14 cellular contexts compared by ENCODE assay signal in the genomic region with DNA sequence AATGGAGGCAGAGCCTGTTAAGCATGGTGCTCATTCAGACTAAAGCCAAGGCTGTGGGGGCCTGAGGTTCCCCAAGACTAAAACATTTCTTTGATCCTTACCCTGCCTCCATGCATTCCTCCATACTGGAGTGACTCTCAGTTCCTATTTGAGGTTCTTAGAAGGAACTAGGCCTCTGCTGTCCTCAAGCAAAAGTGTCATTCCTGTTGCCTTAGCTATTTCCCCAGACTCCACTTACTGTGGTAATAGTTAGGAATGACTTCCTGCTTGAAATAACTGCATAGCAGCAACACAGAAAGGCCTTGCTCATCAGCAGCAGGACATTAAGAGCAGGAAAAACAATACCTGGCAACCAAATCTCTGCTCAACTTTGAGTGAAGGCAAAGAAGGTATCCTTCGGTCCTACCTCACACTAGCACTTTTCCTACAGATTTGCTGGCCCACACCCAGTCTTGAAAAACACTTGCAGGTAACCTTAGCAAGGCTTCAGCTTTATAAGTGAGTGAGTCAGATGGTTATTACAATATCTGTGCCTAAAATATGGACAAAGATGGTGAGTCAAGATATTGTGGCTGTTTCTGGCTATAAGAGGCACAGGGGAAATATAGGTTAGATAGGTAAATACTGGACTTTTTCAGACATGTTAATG. TPM values are rescaled to one million over a fixed set of nuclear protein-coding genes. Genes with fewer than 3 reads are reported as not detected.
DNase-seq lines count a peak whose midpoint lies in the region; ATAC-seq and TF ChIP-seq lines count a peak whose summit lies in the region.
"Had no signal": no experiment of that assay in that cellular context is flagged by ENCODE, and none has a peak within 500 bp of the region (broad histone marks: within the 10 kb centered on the region; RNA-seq: fewer than 3 reads in every experiment).

No MANE protein-coding gene starts in this region.

- intact Hi-C loops in mammary epithelial cell (cut with micrococcal nuclease) (no loop called here), left lung (cut with DNase I) (no loop called here)

- peak overlapping the region; percentile 18 for H3K27ac ChIP-seq in mammary epithelial cell (ENCODE audit: insufficient read depth, low read depth, low read length)
- peak overlapping the region; percentile 43 to 54 for H3K27ac ChIP-seq in left lung
- H3K27ac ChIP-seq: thoracic aorta had no signal

- no peak for TF ChIP-seq POLR2A in GM18505 (IDR thresholded peaks at IDR 0.05; ENCODE audit: borderline replicate concordance, extremely low read depth, insufficient read depth, insufficient read length)

- H3K9ac ChIP-seq in mammary epithelial cell (ENCODE audit: insufficient read depth, low read length) = no peak overlapping the region

- no peaks in the 10 kb centered on the region for H3K9me3 ChIP-seq in mammary epithelial cell (replicated peaks; ENCODE audit: insufficient read depth, low read length)
- H3K9me3 ChIP-seq in left lung = no peaks in the 10 kb centered on the region
- H3K9me3 ChIP-seq: MG63, thoracic aorta had no signal

- in situ Hi-C loops in mammary epithelial cell (cut with MboI; ENCODE audit: low sequenced_read_pairs in 2 of 2) = no loop called here

- H3K27me3 ChIP-seq in mammary epithelial cell (ENCODE audit: insufficient read depth, low read length) (no peaks in the 10 kb centered on the region), left lung (no peaks in the 10 kb centered on the region)
- H3K27me3 ChIP-seq: MG63 had no signal

- H2AFZ ChIP-seq in mammary epithelial cell (ENCODE audit: low read depth, low read length) = no peak overlapping the region

- peaks cover 4% of the 10 kb centered on the region for H3K79me2 ChIP-seq in mammary epithelial cell (ENCODE audit: insufficient read depth, low read length)

- peak; percentile 60 for DNase-seq in AG20443 (ENCODE audit: low spot score)
- peak; percentile 49 for DNase-seq in M059J (ENCODE audit: low read depth)
- DNase-seq in mammary epithelial cell = peak; percentile 79
- peak in 1 of 2 donors; percentile 38 for DNase-seq in left lung
- no peak for DNase-seq in stimulated activated CD4-positive, alpha-beta T cell treated with anti-CD3 and anti-CD28 coated beads, Interleukin-2, amount 100 ng/mL, for 24 hours
- DNase-seq in NCI-H82 (lab: John Stamatoyannopoulos, UW) = no peak
- DNase-seq: activated T-cell treated with anti-CD3 and anti-CD28 coated beads, Interleukin-2, amount 50 U/mL, for 4 hours; DMS153; GOT3; MG63; stimulated activated CD4-positive, alpha-beta T cell treated with anti-CD3 and anti-CD28 coated beads, Interleukin-4, amount 100 ng/mL, for 24 hours had no signal

- ATAC-seq in left lung = peak; percentile 88
- ATAC-seq in HG03460 (IDR thresholded peaks at IDR 0.05; ENCODE audit: unreplicated experiment) = no peak
- no peak for ATAC-seq in GM18505 (IDR thresholded peaks at IDR 0.05; ENCODE audit: unreplicated experiment)
- ATAC-seq: activated T-cell treated with anti-CD3 and anti-CD28 coated beads, Interleukin-2, amount 50 U/mL, for 4 hours had no signal

- H3K36me3 ChIP-seq in mammary epithelial cell (ENCODE audit: insufficient read depth, low read length) = peaks cover 11% of the 10 kb centered on the region
- H3K36me3 ChIP-seq in left lung = peaks cover 0 to 62% of the 10 kb centered on the region in 2 donors

- TF ChIP-seq CTCF in mammary epithelial cell (conservative IDR thresholded peaks at IDR 0.05 in 1 of 2, IDR thresholded peaks at IDR 0.05 in 1 of 2; ENCODE audit: extremely low read depth in 1 of 2, insufficient read depth in 1 of 2, low read depth in 1 of 2, low read length in 2 of 2) (no peak), left lung (IDR thresholded peaks at IDR 0.05) (no peak)

- WGBS in mammary epithelial cell (ENCODE audit: low coverage, missing lambda C conversion rate) = 94% methylated on average over 1 of the region's 1 CpG

- peaks cover 18% of the 10 kb centered on the region for H3K4me1 ChIP-seq in mammary epithelial cell (ENCODE audit: insufficient read depth, low read length)
- H3K4me1 ChIP-seq in left lung = peaks cover 9 to 24% of the 10 kb centered on the region in 2 donors

- CTCF ChIA-PET in mammary epithelial cell (lab: Charles Lee; ENCODE audit: low non-redundant PET) = no interaction called here

- H3K4me2 ChIP-seq in mammary epithelial cell (ENCODE audit: insufficient read depth, low read depth, low read length) = no peak overlapping the region

- BruUV-seq in mammary epithelial cell (replicated peaks; lab: Mats Ljungman, UMichigan) = no TSS peak

- H3K4me3 ChIP-seq in mammary epithelial cell (replicated peaks in 1 of 3; ENCODE audit: insufficient read depth in 1 of 3, low read depth in 2 of 3, low read length in 3 of 3) (no peak overlapping the region), left lung (no peak overlapping the region)
- H3K4me3 ChIP-seq: MG63, thoracic aorta had no signal

- dilution Hi-C loops in mammary epithelial cell (cut with HindIII; ENCODE audit: low sequenced_read_pairs) = no loop called here

- H4K20me1 ChIP-seq in mammary epithelial cell (ENCODE audit: insufficient read depth, low read length) = no peaks in the 10 kb centered on the region

RNA-seq across cellular contexts. Expression of a gene that starts 14.8 kb away (rescaled TPM):
- 61.9 and 74.4 TPM in 2 replicates for total RNA-seq in M059J (2014; rRNA removed; shearing (Covaris generic))
- 100 to 1,000 TPM in 1 of 2 donors, 10 to 100 TPM in 1; 76.7 to 103 TPM for total RNA-seq in mammary epithelial cell
- 54.8 TPM for polyA plus RNA-seq in mammary epithelial cell
- polyA minus RNA-seq in mammary epithelial cell = 56.1 TPM
- total RNA-seq in left lung = 10 to 100 TPM; 54.6 to 63.4 TPM

RNA-seq across cellular contexts. Expression of a gene that starts 14.9 kb away (rescaled TPM):
- total RNA-seq in M059J (2014; rRNA removed; shearing (Covaris generic)) = 459 and 652 TPM in 2 replicates
- total RNA-seq in mammary epithelial cell (100 to 1,000 TPM; 233 to 275 TPM), left lung (100 to 1,000 TPM; 172 to 193 TPM)
- 677 TPM for polyA plus RNA-seq in mammary epithelial cell
- polyA minus RNA-seq in mammary epithelial cell = 81.2 TPM

RNA-seq across cellular contexts. Expression of a gene that starts 41.0 kb away (rescaled TPM):
- 9.8 and 24.2 TPM in 2 replicates for total RNA-seq in M059J (2014; rRNA removed; shearing (Covaris generic))
- total RNA-seq in mammary epithelial cell (10 to 100 TPM in 1 of 2 donors, 1 to 10 TPM in 1; 1.2 to 14.3 TPM), left lung (1 to 10 TPM; 4.8 to 7.3 TPM)
- 10.5 TPM for polyA plus RNA-seq in mammary epithelial cell
- 17.6 TPM for polyA minus RNA-seq in mammary epithelial cell

RNA-seq across cellular contexts. Expression of a gene that starts 52.0 kb away (rescaled TPM):
- total RNA-seq in M059J (2014; rRNA removed; shearing (Covaris generic)) = 12.2 and 15.8 TPM in 2 replicates
- total RNA-seq in mammary epithelial cell (10 to 100 TPM; 28.2 to 29.0 TPM), left lung (10 to 100 TPM; 22.6 to 25.8 TPM)
- polyA plus RNA-seq in mammary epithelial cell = 24.5 TPM
- polyA minus RNA-seq in mammary epithelial cell = 96.1 TPM

Comparison
In these comparisons a context has a peak if more than half of its experiments do, and no peak if none do; other contexts are left out.
1. DNase-seq: peak in AG20443 (single experiment), M059J (single experiment) and mammary epithelial cell (single experiment); none in stimulated activated CD4-positive, alpha-beta T cell treated with anti-CD3 and anti-CD28 coated beads, Interleukin-2, amount 100 ng/mL, for 24 hours (0 of 2) and NCI-H82 (single experiment).